Comparison of ENCODE assay signal across 1 cellular context in genomic region chr7:45617166-45617565, GRCh38.
TF ChIP-seq lines count a peak whose summit lies in the region.

No MANE protein-coding gene starts in this region.

TF ChIP-seq in HepG2, 621 proteins besides CTCF, POLR2A, EP300 and RAD21 (continued from another document):
- TF ChIP-seq ZNF276 (CRISPR knock-in tag; IDR thresholded peaks at IDR 0.05; ENCODE audit: low read depth) (no peak), MTF2 (CRISPR knock-in tag; IDR thresholded peaks at IDR 0.05; ENCODE audit: borderline replicate concordance) (no peak), REXO4 (CRISPR knock-in tag; IDR thresholded peaks at IDR 0.05; ENCODE audit: borderline replicate concordance) (no peak)
